1 cellular context compared by ENCODE assay signal in genomic region chr11:78194490-78194889, GRCh38.
TF ChIP-seq lines count a peak whose summit lies in the region.

No MANE protein-coding gene starts in this region.

TF ChIP-seq in HCT116, 20 proteins besides CTCF, POLR2A, EP300 and RAD21:
- TF ChIP-seq YY1 (IDR thresholded peaks at IDR 0.05; ENCODE audit: extremely low read depth, insufficient replicate concordance, low read depth, low read length) = no peak
- no peak for TF ChIP-seq JUND (IDR thresholded peaks at IDR 0.05)
- TF ChIP-seq ZFX (IDR thresholded peaks at IDR 0.05) = no peak
- TF ChIP-seq FOSL1 (IDR thresholded peaks at IDR 0.05; ENCODE audit: low read depth) = no peak
- no peak for TF ChIP-seq SP1 (IDR thresholded peaks at IDR 0.05; ENCODE audit: low read depth)
- no peak for TF ChIP-seq EZH2 (IDR thresholded peaks at IDR 0.05)
- no peak for TF ChIP-seq ZNF274 (IDR thresholded peaks at IDR 0.05; ENCODE audit: low read depth, low read length)
- TF ChIP-seq SRF (IDR thresholded peaks at IDR 0.05; ENCODE audit: low read depth) = no peak
- TF ChIP-seq REST (IDR thresholded peaks at IDR 0.05; ENCODE audit: low read depth) = no peak
- no peak for TF ChIP-seq ELF1 (IDR thresholded peaks at IDR 0.05; ENCODE audit: borderline replicate concordance, low read depth)
- TF ChIP-seq CEBPB (IDR thresholded peaks at IDR 0.05; ENCODE audit: low read depth) = no peak
- TF ChIP-seq ZBTB33 (IDR thresholded peaks at IDR 0.05; ENCODE audit: extremely low read depth, insufficient replicate concordance, low read length) = no peak
- TF ChIP-seq EZH2phosphoT487 (IDR thresholded peaks at IDR 0.05; ENCODE audit: borderline replicate concordance) = no peak
- TF ChIP-seq EGR1 (IDR thresholded peaks at IDR 0.05; ENCODE audit: low read depth) = no peak
- TF ChIP-seq POLR2AphosphoS5 (IDR thresholded peaks at IDR 0.05; ENCODE audit: low read depth, low read length) = no peak
- no peak for TF ChIP-seq TCF7L2 (IDR thresholded peaks at IDR 0.05; ENCODE audit: borderline replicate concordance, extremely low read depth, insufficient read depth, insufficient read length)
- no peak for TF ChIP-seq ATF3 (IDR thresholded peaks at IDR 0.05)
